ENCODE assay signal across 9 cellular contexts in genomic region chr4:30720021-30720655, GRCh38. TPM values are rescaled to one million over a fixed set of nuclear protein-coding genes. Genes with fewer than 3 reads are reported as not detected.
A peak's percentile ranks its signal among the peaks of the same experiment; 100 is the strongest.
DNase-seq lines count a peak whose midpoint lies in the region; ATAC-seq and TF ChIP-seq lines count a peak whose summit lies in the region.
"Had no signal": no experiment of that assay in that cellular context is flagged by ENCODE, and none has a peak within 500 bp of the region (broad histone marks: within the 10 kb centered on the region; RNA-seq: fewer than 3 reads in every experiment).

A gene with protein sequence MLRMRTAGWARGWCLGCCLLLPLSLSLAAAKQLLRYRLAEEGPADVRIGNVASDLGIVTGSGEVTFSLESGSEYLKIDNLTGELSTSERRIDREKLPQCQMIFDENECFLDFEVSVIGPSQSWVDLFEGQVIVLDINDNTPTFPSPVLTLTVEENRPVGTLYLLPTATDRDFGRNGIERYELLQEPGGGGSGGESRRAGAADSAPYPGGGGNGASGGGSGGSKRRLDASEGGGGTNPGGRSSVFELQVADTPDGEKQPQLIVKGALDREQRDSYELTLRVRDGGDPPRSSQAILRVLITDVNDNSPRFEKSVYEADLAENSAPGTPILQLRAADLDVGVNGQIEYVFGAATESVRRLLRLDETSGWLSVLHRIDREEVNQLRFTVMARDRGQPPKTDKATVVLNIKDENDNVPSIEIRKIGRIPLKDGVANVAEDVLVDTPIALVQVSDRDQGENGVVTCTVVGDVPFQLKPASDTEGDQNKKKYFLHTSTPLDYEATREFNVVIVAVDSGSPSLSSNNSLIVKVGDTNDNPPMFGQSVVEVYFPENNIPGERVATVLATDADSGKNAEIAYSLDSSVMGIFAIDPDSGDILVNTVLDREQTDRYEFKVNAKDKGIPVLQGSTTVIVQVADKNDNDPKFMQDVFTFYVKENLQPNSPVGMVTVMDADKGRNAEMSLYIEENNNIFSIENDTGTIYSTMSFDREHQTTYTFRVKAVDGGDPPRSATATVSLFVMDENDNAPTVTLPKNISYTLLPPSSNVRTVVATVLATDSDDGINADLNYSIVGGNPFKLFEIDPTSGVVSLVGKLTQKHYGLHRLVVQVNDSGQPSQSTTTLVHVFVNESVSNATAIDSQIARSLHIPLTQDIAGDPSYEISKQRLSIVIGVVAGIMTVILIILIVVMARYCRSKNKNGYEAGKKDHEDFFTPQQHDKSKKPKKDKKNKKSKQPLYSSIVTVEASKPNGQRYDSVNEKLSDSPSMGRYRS (N-terminal part only) (plus strand): TSS chr4:30720369. CDS start chr4:30721423, 1,054 bp downstream.

- CTCF ChIA-PET in MCF 10A (lab: Yijun Ruan, JAX), result interaction anchor here (0.6 to 2.3 kb wide), 9 partner anchors 17 to 1885 kb away, joined by 3 to 6 read pairs (median 3); no protein-coding TSS in a partner anchor

- no peaks in the 10 kb centered on the region for H3K27me3 Mint-ChIP-seq in MCF 10A (ENCODE audit: insufficient read depth, unreplicated experiment)

- H3K27ac Mint-ChIP-seq in MCF 10A (ENCODE audit: low read depth, unreplicated experiment), result peak within 1 kb of the TSS; percentile 78

- H3K4me3 ChIP-seq in iPS-18c (ENCODE audit: insufficient read depth, low read depth, low read length) (peak within 1 kb of the TSS; percentile 86), retinal pigment epithelial cell (ENCODE audit: low read length) (peak within 1 kb of the TSS; percentile 92)

- intact Hi-C loops in MCF 10A (cut with micrococcal nuclease), result no loop called here

- POLR2A ChIA-PET in MCF 10A (lab: Yijun Ruan, JAX), result interaction anchor here (0.6 to 2.5 kb wide), 7 partner anchors 34 to 263 kb away, joined by 3 to 20 read pairs (median 4); no protein-coding TSS in a partner anchor

- TF ChIP-seq CTCF in MCF 10A (IDR thresholded peaks at IDR 0.05; ENCODE audit: unreplicated experiment) (no peak), retinal pigment epithelial cell (conservative IDR thresholded peaks at IDR 0.05; ENCODE audit: low read depth, low read length) (no peak)

- H3K4me1 Mint-ChIP-seq in MCF 10A (ENCODE audit: insufficient read depth, unreplicated experiment), result peaks cover 20% of the 10 kb centered on the region

- no peak for ATAC-seq in HG02870 (IDR thresholded peaks at IDR 0.05; ENCODE audit: unreplicated experiment)
- ATAC-seq in GM18517 (IDR thresholded peaks at IDR 0.05; ENCODE audit: unreplicated experiment), result no peak

- no peaks in the 10 kb centered on the region for H3K9me3 Mint-ChIP-seq in MCF 10A (ENCODE audit: unreplicated experiment)

- no peaks in the 10 kb centered on the region for H3K36me3 Mint-ChIP-seq in MCF 10A (ENCODE audit: insufficient read depth, unreplicated experiment)

- peak; percentile 39 for DNase-seq in DMS 273 (lab: John Stamatoyannopoulos, UW; ENCODE audit: unreplicated experiment)
- no peak for DNase-seq in DMS 273 treated with DMSO at 0.1 percent for 48 hours (lab: John Stamatoyannopoulos, UW)
- peak; percentile 86 for DNase-seq in NCI-H146 (lab: John Stamatoyannopoulos, UW)
- peak; percentile 78 for DNase-seq in MCF 10A (ENCODE audit: unreplicated experiment)
- peak; percentile 60 for DNase-seq in retinal pigment epithelial cell (ENCODE audit: low read depth)

- no TSS peak for BruUV-seq in MCF 10A (replicated peaks; lab: Mats Ljungman, UMichigan)

- H3K4me3 Mint-ChIP-seq in MCF 10A (ENCODE audit: unreplicated experiment), result peak within 1 kb of the TSS; percentile 75

- no peaks in the 10 kb centered on the region for H3K9me3 ChIP-seq in iPS-18c (ENCODE audit: control insufficient read depth, insufficient read depth, low read length)

RNA-seq across cellular contexts. Expression of the gene that starts here (rescaled TPM):
- 3.6 and 5.6 TPM in 2 replicates for total RNA-seq in MCF 10A (2022)
- total RNA-seq: activated CD8-positive, alpha-beta memory T cell treated with anti-CD3 and anti-CD28 coated beads for 36 hours had no signal
